Comparison of ENCODE assay signal across 10 cellular contexts in the genomic region with DNA sequence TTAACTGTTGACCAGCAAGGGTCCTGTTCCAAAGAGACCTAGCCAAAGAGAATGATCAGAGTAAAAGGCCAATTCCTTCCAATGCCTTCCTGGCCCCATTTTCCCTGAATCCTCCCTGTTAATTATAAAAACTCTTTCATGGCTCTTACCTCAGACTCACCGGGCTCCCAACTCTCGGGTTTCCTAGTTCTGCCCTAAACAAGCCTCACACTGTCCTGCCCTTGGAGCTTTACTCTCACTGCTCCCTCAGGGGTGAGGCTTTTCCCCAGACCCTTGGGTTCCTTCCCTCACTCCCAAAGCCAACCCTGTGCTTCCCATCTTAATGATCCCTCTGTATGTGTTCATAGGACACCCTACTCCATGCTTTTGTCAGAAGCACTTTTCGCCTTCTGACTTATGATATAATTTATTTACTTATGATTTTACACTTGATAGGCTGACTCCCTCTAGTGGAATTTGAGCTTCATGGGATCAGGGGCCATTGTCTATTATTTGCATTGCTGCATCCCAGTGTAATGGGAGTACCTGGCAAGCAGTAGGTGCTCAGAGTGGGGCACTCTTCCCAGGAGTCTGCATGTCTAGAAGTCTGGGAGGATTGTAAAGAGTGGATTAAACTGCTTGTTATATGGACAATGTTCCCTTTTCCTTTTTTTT. TPM values are rescaled to one million over a fixed set of nuclear protein-coding genes. Genes with fewer than 3 reads are reported as not detected.
A peak's percentile ranks its signal among the peaks of the same experiment; 100 is the strongest.
DNase-seq lines count a peak whose midpoint lies in the region; ATAC-seq and TF ChIP-seq lines count a peak whose summit lies in the region.
"Had no signal": no experiment of that assay in that cellular context is flagged by ENCODE, and none has a peak within 500 bp of the region (broad histone marks: within the 10 kb centered on the region; RNA-seq: fewer than 3 reads in every experiment).

No MANE protein-coding gene starts in this region.

- H3K9ac ChIP-seq in GM23248 (no peak overlapping the region), PC-3 (ENCODE audit: low read length) (no peak overlapping the region)

- H4K20me1 ChIP-seq in GM23248 (ENCODE audit: insufficient read depth) = no peaks in the 10 kb centered on the region
- no peaks in the 10 kb centered on the region for H4K20me1 ChIP-seq in PC-3 (ENCODE audit: low read length)
- no peaks in the 10 kb centered on the region for H4K20me1 ChIP-seq in osteoblast (ENCODE audit: insufficient read depth, low read length)

- ATAC-seq in PC-3 (peak; percentile 97), GM18505 (IDR thresholded peaks at IDR 0.05; ENCODE audit: unreplicated experiment) (no peak), HG03108 (IDR thresholded peaks at IDR 0.05; ENCODE audit: unreplicated experiment) (no peak)

- H3K9me2 ChIP-seq in GM23248 (ENCODE audit: insufficient read depth) = no peaks in the 10 kb centered on the region
- H3K9me2 ChIP-seq in PC-3 (replicated peaks; ENCODE audit: low read length) = no peaks in the 10 kb centered on the region

- H3K27ac ChIP-seq in GM23248 = no peak overlapping the region
- H3K27ac ChIP-seq in PC-3 (ENCODE audit: low read length) = no peak overlapping the region
- no peak overlapping the region for H3K27ac ChIP-seq in esophagus squamous epithelium
- H3K27ac ChIP-seq in osteoblast (ENCODE audit: low read depth, low read length) = no peak overlapping the region

- H3K79me2 ChIP-seq in GM23248 (ENCODE audit: insufficient read depth) = no peaks in the 10 kb centered on the region
- H3K79me2 ChIP-seq in PC-3 (ENCODE audit: low read length) = no peaks in the 10 kb centered on the region
- H3K79me2 ChIP-seq in osteoblast (ENCODE audit: insufficient read depth, low read length) = no peaks in the 10 kb centered on the region

- in situ Hi-C loops in GM23248 (cut with MboI) = no loop called here

- H3K4me3 ChIP-seq in GM23248 = no peak overlapping the region
- H3K4me3 ChIP-seq in PC-3 (ENCODE audit: low read length) = no peak overlapping the region
- no peak overlapping the region for H3K4me3 ChIP-seq in esophagus squamous epithelium
- no peak overlapping the region for H3K4me3 ChIP-seq in osteoblast (ENCODE audit: insufficient read depth, low read length)
- H3K4me3 ChIP-seq: lung had no signal

- H3K27me3 ChIP-seq in GM23248 (replicated peaks; ENCODE audit: insufficient read depth) (no peaks in the 10 kb centered on the region), PC-3 (ENCODE audit: low read length) (no peaks in the 10 kb centered on the region), esophagus squamous epithelium (peaks cover 0 to 13% (median 0%) of the 10 kb centered on the region in 4 donors), osteoblast (ENCODE audit: insufficient read depth, low read length) (peaks cover 24% of the 10 kb centered on the region)

- no peaks in the 10 kb centered on the region for H3K4me1 ChIP-seq in GM23248 (ENCODE audit: insufficient read depth)
- H3K4me1 ChIP-seq in PC-3 (ENCODE audit: insufficient read depth, low read length) = peaks cover 8% of the 10 kb centered on the region
- H3K4me1 ChIP-seq in esophagus squamous epithelium = no peaks in the 10 kb centered on the region
- H3K4me1 ChIP-seq in osteoblast (ENCODE audit: insufficient read depth, low read length) = no peaks in the 10 kb centered on the region

- no peak overlapping the region for H3K4me2 ChIP-seq in GM23248 (ENCODE audit: unreplicated experiment)
- peak overlapping the region; percentile 38; the same call in 1 of the 2 replicates for H3K4me2 ChIP-seq in PC-3 (ENCODE audit: low read length)
- no peak overlapping the region for H3K4me2 ChIP-seq in osteoblast (ENCODE audit: insufficient read depth, low read length)

- CTCF ChIA-PET in PC-3 (lab: Charles Lee) = interaction anchor here (0.6 kb wide), 1 partner anchor 271 kb away, joined by 3 read pairs; no protein-coding TSS in a partner anchor

- peak; percentile 36 for DNase-seq in GM23248
- peak; percentile 82 for DNase-seq in PC-3
- DNase-seq in esophagus squamous epithelium (lab: John Stamatoyannopoulos, UW) = no peak
- DNase-seq in osteoblast (ENCODE audit: insufficient read length, low spot score, missing footprints) = peak; percentile 34
- no peak for DNase-seq in stimulated activated CD4-positive, alpha-beta T cell treated with anti-CD3 and anti-CD28 coated beads, Interleukin-4, amount 100 ng/mL, for 1 hour
- no peak for DNase-seq in CD1c-positive myeloid dendritic cell (ENCODE audit: extremely low spot score)
- DNase-seq: activated gamma-delta T cell had no signal

- TF ChIP-seq POLR2A in esophagus squamous epithelium (IDR thresholded peaks at IDR 0.05) = no peak
- TF ChIP-seq POLR2A in GM18505 (IDR thresholded peaks at IDR 0.05; ENCODE audit: borderline replicate concordance, extremely low read depth, insufficient read depth, insufficient read length) = no peak

- H3K9me3 ChIP-seq in GM23248 (ENCODE audit: low read depth) (no peaks in the 10 kb centered on the region), PC-3 (ENCODE audit: low read length) (no peaks in the 10 kb centered on the region), esophagus squamous epithelium (no peaks in the 10 kb centered on the region), osteoblast (ENCODE audit: low read depth, low read length) (no peaks in the 10 kb centered on the region)

- H3F3A ChIP-seq in GM23248 (ENCODE audit: insufficient read depth) (no peaks in the 10 kb centered on the region), PC-3 (ENCODE audit: low read length, unreplicated experiment) (no peaks in the 10 kb centered on the region)

- intact Hi-C loops in PC-3 (cut with micrococcal nuclease) = no loop called here
- intact Hi-C loops in esophagus squamous epithelium (cut with DNase I) = no loop called here

- BruUV-seq in PC-3 (replicated peaks; lab: Mats Ljungman, UMichigan) = no TSS peak

- WGBS in GM23248 (ENCODE audit: low coverage in 1 of 2, low lambda C conversion rate in 2 of 2, missing lambda C conversion rate in 2 of 2), 2 experiments = 59 to 65% methylated on average over 3 of the region's 3 CpGs
- WGBS in esophagus squamous epithelium, 2 donors = 45 to 64% methylated on average over 3 of the region's 3 CpGs

- TF ChIP-seq CTCF in PC-3 (conservative IDR thresholded peaks at IDR 0.05; ENCODE audit: low read depth, low read length) (peak; percentile 72), esophagus squamous epithelium (IDR thresholded peaks at IDR 0.05) (peak in 4 of 6 experiments; percentile 8 to 43 (median 22)), osteoblast (IDR thresholded peaks at IDR 0.05; ENCODE audit: extremely low read depth, low read depth, low read length) (peak; percentile 45)

- POLR2A ChIA-PET in PC-3 (lab: Charles Lee; ENCODE audit: unreplicated experiment) = no interaction called here

- H3K36me3 ChIP-seq in GM23248 (ENCODE audit: low read depth) (no peaks in the 10 kb centered on the region), PC-3 (ENCODE audit: low read depth, low read length) (no peaks in the 10 kb centered on the region), esophagus squamous epithelium (no peaks in the 10 kb centered on the region), osteoblast (ENCODE audit: insufficient read depth, low read length) (no peaks in the 10 kb centered on the region)

- no peak overlapping the region for H2AFZ ChIP-seq in GM23248
- no peak overlapping the region for H2AFZ ChIP-seq in PC-3 (ENCODE audit: low read length)
- no peak overlapping the region for H2AFZ ChIP-seq in osteoblast (ENCODE audit: low read length)

RNA-seq across cellular contexts. Expression of gene ZNG1B, which starts 29.9 kb away (rescaled TPM):
- 22.1 and 37.8 TPM in 2 replicates for total RNA-seq in GM23248 (2014; rRNA removed; shearing (Covaris generic))
- polyA plus RNA-seq in GM23248 (2016; fragmentation: Nextera tagmentation; extraction: Ambion mirVana) = 69.2 and 73.5 TPM in 2 replicates
- total RNA-seq in PC-3 (2014; rRNA removed) (44.0 and 48.7 TPM in 2 replicates), esophagus squamous epithelium (10 to 100 TPM; 14.8 to 51.3 (median 31.9) TPM), osteoblast (25.6 and 26.4 TPM in 2 replicates)

Comparison
In these comparisons a context has a peak if more than half of its experiments do, and no peak if none do; other contexts are left out.
1. DNase-seq: peak in GM23248 (single experiment), PC-3 (single experiment) and osteoblast (single experiment); none in esophagus squamous epithelium (single experiment), stimulated activated CD4-positive, alpha-beta T cell treated with anti-CD3 and anti-CD28 coated beads, Interleukin-4, amount 100 ng/mL, for 1 hour (single experiment) and CD1c-positive myeloid dendritic cell (single experiment).
2. CTCF ChIP-seq: peak in every context shown above with its lines; median percentile 72 in PC-3; 45 in osteoblast; 22 in esophagus squamous epithelium.